In the genomic region with DNA sequence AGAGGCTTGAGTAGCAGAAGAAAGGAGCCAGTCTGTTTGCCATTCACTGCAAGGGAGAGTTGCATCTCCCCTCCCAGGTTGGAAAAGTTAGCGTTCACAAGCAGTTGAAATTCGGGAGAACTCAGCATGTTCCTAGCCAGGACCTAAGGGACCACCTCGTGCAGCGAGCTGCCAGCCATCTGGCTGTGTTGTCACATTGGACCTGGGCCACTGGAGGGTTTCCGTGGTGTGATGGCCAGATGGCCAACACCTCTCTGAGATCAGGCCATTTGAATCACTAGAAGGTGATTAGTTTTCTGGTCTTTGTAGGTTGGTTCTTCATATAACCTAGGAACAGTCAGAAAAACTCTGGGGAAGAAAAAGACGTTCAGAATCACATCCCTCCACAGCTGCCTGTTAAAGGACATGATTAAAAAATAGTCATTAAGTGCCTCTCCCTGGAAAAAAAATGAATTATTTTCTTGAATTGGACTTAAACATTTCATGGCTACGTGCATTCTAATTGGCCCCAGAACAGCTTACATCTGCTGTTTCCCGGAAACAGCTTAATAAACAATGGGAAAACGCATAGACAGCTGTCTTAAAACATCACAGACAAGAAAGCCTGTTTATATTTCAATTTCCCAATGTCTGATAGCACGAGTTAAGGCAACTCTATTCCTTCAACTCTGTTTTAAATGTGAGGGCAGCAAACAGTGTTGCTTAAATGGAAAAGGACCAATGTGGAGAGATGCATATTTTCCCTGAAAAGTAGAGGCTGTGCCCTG, we compare ENCODE assay signal across 28 cellular contexts.
"Had no signal": no experiment of that assay in that cellular context is flagged by ENCODE, and none has a peak within 500 bp of the region (broad histone marks: within the 10 kb centered on the region; RNA-seq: fewer than 3 reads in every experiment).

No MANE protein-coding gene starts in this region.

- ATAC-seq: activated CD4-positive, alpha-beta T cell treated with anti-CD3 and anti-CD28 coated beads for 36 hours; activated T-cell treated with anti-CD3 and anti-CD28 coated beads, Interleukin-2, amount 50 U/mL, for 4 hours; effector memory CD8-positive, alpha-beta T cell; esophagus mucosa; left lung; naive thymus-derived CD4-positive, alpha-beta T cell; WTC11 had no signal

- H3K4me1 ChIP-seq: adrenal gland, ascending aorta, colonic mucosa, left lung, neural progenitor cell, testis, vagina had no signal

- DNase-seq: activated CD4-positive, alpha-beta T cell treated with anti-CD3 and anti-CD28 coated beads for 36 hours; activated CD4-positive, alpha-beta T cell treated with anti-CD3 and anti-CD28 coated beads, Interleukin-2, amount 50 U/mL, for 4 hours; activated CD8-positive, alpha-beta memory T cell treated with anti-CD3 and anti-CD28 coated beads, Interleukin-2, amount 50 U/mL, for 48 hours; activated naive CD4-positive, alpha-beta T cell; activated T-cell treated with anti-CD3 and anti-CD28 coated beads, Interleukin-2, amount 50 U/mL, for 4 hours; adrenal gland; brain microvascular endothelial cell; caudate nucleus; colonic mucosa; dorsolateral prefrontal cortex; effector memory CD8-positive, alpha-beta T cell; foreskin melanocyte; kidney glomerular epithelial cell; naive thymus-derived CD4-positive, alpha-beta T cell; retina; stimulated activated CD4-positive, alpha-beta T cell treated with anti-CD3 and anti-CD28 coated beads, Interleukin-4, amount 100 ng/mL, for 1 hour; stimulated activated naive CD4-positive, alpha-beta T cell; testis; trophoblast cell had no signal

- H3K27me3 ChIP-seq: adrenal gland, ascending aorta, brain microvascular endothelial cell, colonic mucosa, hepatocyte, left lung, neural progenitor cell, testis, vagina had no signal

- H3K79me2 ChIP-seq: hepatocyte had no signal

- H2AFZ ChIP-seq: hepatocyte, neural progenitor cell had no signal

- FAIRE-seq: endothelial cell of umbilical vein had no signal

- H3K36me3 ChIP-seq: adrenal gland, ascending aorta, brain microvascular endothelial cell, colonic mucosa, left lung, neural progenitor cell, vagina had no signal

- H3K27ac ChIP-seq: adrenal gland, ascending aorta, brain microvascular endothelial cell, colonic mucosa, dorsolateral prefrontal cortex, hepatocyte, left lung, neural progenitor cell, testis, vagina had no signal

- H3K4me3 ChIP-seq: adrenal gland, ascending aorta, colonic mucosa, dorsolateral prefrontal cortex, hepatocyte, left lung, lung, neural progenitor cell, testis, vagina had no signal

- H3K4me2 ChIP-seq: hepatocyte, neural progenitor cell had no signal

- H3K9ac ChIP-seq: neural progenitor cell had no signal

- H3K9me3 ChIP-seq: testis had no signal
